In the genomic region with DNA sequence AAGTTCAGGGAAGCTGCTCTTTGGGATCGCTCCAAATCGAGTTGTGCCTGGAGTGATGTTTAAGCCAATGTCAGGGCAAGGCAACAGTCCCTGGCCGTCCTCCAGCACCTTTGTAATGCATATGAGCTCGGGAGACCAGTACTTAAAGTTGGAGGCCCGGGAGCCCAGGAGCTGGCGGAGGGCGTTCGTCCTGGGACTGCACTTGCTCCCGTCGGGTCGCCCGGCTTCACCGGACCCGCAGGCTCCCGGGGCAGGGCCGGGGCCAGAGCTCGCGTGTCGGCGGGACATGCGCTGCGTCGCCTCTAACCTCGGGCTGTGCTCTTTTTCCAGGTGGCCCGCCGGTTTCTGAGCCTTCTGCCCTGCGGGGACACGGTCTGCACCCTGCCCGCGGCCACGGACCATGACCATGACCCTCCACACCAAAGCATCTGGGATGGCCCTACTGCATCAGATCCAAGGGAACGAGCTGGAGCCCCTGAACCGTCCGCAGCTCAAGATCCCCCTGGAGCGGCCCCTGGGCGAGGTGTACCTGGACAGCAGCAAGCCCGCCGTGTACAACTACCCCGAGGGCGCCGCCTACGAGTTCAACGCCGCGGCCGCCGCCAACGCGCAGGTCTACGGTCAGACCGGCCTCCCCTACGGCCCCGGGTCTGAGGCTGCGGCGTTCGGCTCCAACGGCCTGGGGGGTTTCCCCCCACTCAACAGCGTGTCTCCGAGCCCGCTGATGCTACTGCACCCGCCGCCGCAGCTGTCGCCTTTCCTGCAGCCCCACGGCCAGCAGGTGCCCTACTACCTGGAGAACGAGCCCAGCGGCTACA, we compare ENCODE assay signal across 8 cellular contexts. TPM values are rescaled to one million over a fixed set of nuclear protein-coding genes. Genes with fewer than 3 reads are reported as not detected.
A peak's percentile ranks its signal among the peaks of the same experiment; 100 is the strongest.
DNase-seq lines count a peak whose midpoint lies in the region; ATAC-seq and TF ChIP-seq lines count a peak whose summit lies in the region.

A gene (plus strand): TSS at position 170 of the 818 bp plus-strand sequence. CDS start 231 bp downstream, at position 401.

- 0 out of 2 replicates have a peak within 1 kb of the TSS, but pooled peaks have one; percentile 17 for H3K9ac ChIP-seq in BLaER1

- H3K27ac ChIP-seq in BLaER1 (no peak within 1 kb of the TSS), thoracic aorta (peak within 1 kb of the TSS; percentile 60 to 62)

- H3K27me3 ChIP-seq in BLaER1 (peaks cover 41% of the 10 kb centered on the region), thoracic aorta (replicated peaks; ENCODE audit: insufficient read depth) (no peaks in the 10 kb centered on the region)

- no peaks in the 10 kb centered on the region for H3K9me3 Mint-ChIP-seq in MCF 10A (ENCODE audit: unreplicated experiment)

- peaks cover 7% of the 10 kb centered on the region for H3K4me1 Mint-ChIP-seq in MCF 10A (ENCODE audit: insufficient read depth, unreplicated experiment)

- DNase-seq in MCF 10A (ENCODE audit: unreplicated experiment) (no peak), left lobe of liver (ENCODE audit: low spot score) (peak; percentile 52), thoracic aorta (ENCODE audit: low spot score) (no peak), HUDEP-2 (lab: John Stamatoyannopoulos, UW; ENCODE audit: unreplicated experiment in 76 of 76) (no peak)
- DNase-seq in activated effector memory CD4-positive, alpha-beta T cell treated with Interleukin-2 at 50 U/mL for 16 hours, result no peak

- CTCF ChIA-PET in MCF 10A (lab: Yijun Ruan, JAX), result no interaction called here

- H3K36me3 Mint-ChIP-seq in MCF 10A (ENCODE audit: insufficient read depth, unreplicated experiment), result no peaks in the 10 kb centered on the region

- TF ChIP-seq CTCF in MCF 10A (IDR thresholded peaks at IDR 0.05; ENCODE audit: unreplicated experiment) (no peak), thoracic aorta (IDR thresholded peaks at IDR 0.05) (no peak)

- H3K4me3 ChIP-seq in BLaER1, result peak within 1 kb of the TSS; percentile 65
- H3K4me3 ChIP-seq in thoracic aorta, result peak within 1 kb of the TSS; percentile 75

- peak within 1 kb of the TSS; percentile 96 for H3K4me2 ChIP-seq in BLaER1

- POLR2A ChIA-PET in MCF 10A (lab: Yijun Ruan, JAX), result interaction anchor here (1.0 kb wide), 1 partner anchor 10 kb away, joined by 3 read pairs; no protein-coding TSS in a partner anchor

- peak within 1 kb of the TSS; percentile 66 for H3K4me3 Mint-ChIP-seq in MCF 10A (ENCODE audit: unreplicated experiment)

- intact Hi-C loops in MCF 10A (cut with micrococcal nuclease), result no loop called here

- H3K27ac Mint-ChIP-seq in MCF 10A (ENCODE audit: low read depth, unreplicated experiment), result no peak within 1 kb of the TSS

- H3K4me1 ChIP-seq in BLaER1, result peaks cover 18% of the 10 kb centered on the region
- peaks cover 11 to 43% of the 10 kb centered on the region in 2 donors for H3K4me1 ChIP-seq in thoracic aorta (ENCODE audit: control insufficient read depth in 1 of 2, low read depth in 2 of 2)

- peaks cover 15% of the 10 kb centered on the region; the same call in 1 of the 2 replicates for H3K9me3 ChIP-seq in BLaER1
- no peaks in the 10 kb centered on the region for H3K9me3 ChIP-seq in thoracic aorta

- BruUV-seq in MCF 10A (replicated peaks; lab: Mats Ljungman, UMichigan), result no TSS peak

- H3K27me3 Mint-ChIP-seq in MCF 10A (ENCODE audit: insufficient read depth, unreplicated experiment), result peaks cover 54% of the 10 kb centered on the region

- no peaks in the 10 kb centered on the region for H3K36me3 ChIP-seq in BLaER1
- no peaks in the 10 kb centered on the region for H3K36me3 ChIP-seq in thoracic aorta

- peaks cover 11% of the 10 kb centered on the region; the same call in 1 of the 2 replicates for H4K20me1 ChIP-seq in BLaER1

- peak; percentile 48 for ATAC-seq in HG02885 (IDR thresholded peaks at IDR 0.05; ENCODE audit: poor library complexity, unreplicated experiment)
- peak; percentile 25 for ATAC-seq in left lobe of liver
- no peak for ATAC-seq in thoracic aorta (ENCODE audit: insufficient number of reproducible peaks, low FRiP score, low read depth)
- no peak for ATAC-seq in GM21381 (IDR thresholded peaks at IDR 0.05; ENCODE audit: unreplicated experiment)

RNA-seq across cellular contexts. Expression of the gene that starts here (rescaled TPM):
- total RNA-seq in MCF 10A (2022) (0.05 TPM in 2 replicates), left lobe of liver (13.8 TPM), thoracic aorta (1 to 10 TPM; 4.9 TPM)

Comparison
In these comparisons a context has a peak if more than half of its experiments do, and no peak if none do; other contexts are left out.
1. ATAC-seq: peak in HG02885 (single experiment) and left lobe of liver (single experiment); none in thoracic aorta (single experiment) and GM21381 (single experiment).